8 cellular contexts compared by ENCODE assay signal in genomic region chr13:23608704-23609413, GRCh38. TPM values are rescaled to one million over a fixed set of nuclear protein-coding genes. Genes with fewer than 3 reads are reported as not detected.
A peak's percentile ranks its signal among the peaks of the same experiment; 100 is the strongest.
DNase-seq lines count a peak whose midpoint lies in the region; ATAC-seq and TF ChIP-seq lines count a peak whose summit lies in the region.

No MANE protein-coding gene starts in this region.

- WGBS in mammary epithelial cell (ENCODE audit: low coverage, missing lambda C conversion rate), result 76% methylated on average over 13 of the region's 13 CpGs

- peak; percentile 6 for ATAC-seq in GM21528 (IDR thresholded peaks at IDR 0.05; ENCODE audit: low FRiP score, unreplicated experiment)
- ATAC-seq in HG03342 (IDR thresholded peaks at IDR 0.05; ENCODE audit: unreplicated experiment), result no peak
- ATAC-seq in activated CD4-positive, CD25-positive, alpha-beta regulatory T cell treated with anti-CD3 and anti-CD28 coated beads, Interleukin-2, amount 50 U/mL, for 24 hours, result no peak

- BruUV-seq in mammary epithelial cell (replicated peaks; lab: Mats Ljungman, UMichigan), result no TSS peak

- in situ Hi-C loops in mammary epithelial cell (cut with MboI; ENCODE audit: low sequenced_read_pairs in 2 of 2), result no loop called here

- CTCF ChIA-PET in mammary epithelial cell (lab: Charles Lee; ENCODE audit: low non-redundant PET), result no interaction called here

- no peaks in the 10 kb centered on the region for H3K36me3 ChIP-seq in mammary epithelial cell (ENCODE audit: insufficient read depth, low read length)

- H3K27ac ChIP-seq in 22Rv1 (peak overlapping the region; percentile 17; the same call in 1 of the 2 replicates), mammary epithelial cell (ENCODE audit: insufficient read depth, low read depth, low read length) (no peak overlapping the region)

- no peaks in the 10 kb centered on the region for H4K20me1 ChIP-seq in mammary epithelial cell (ENCODE audit: insufficient read depth, low read length)

- TF ChIP-seq CTCF in 22Rv1 (IDR thresholded peaks at IDR 0.05), result no peak
- no peak for TF ChIP-seq CTCF in mammary epithelial cell (conservative IDR thresholded peaks at IDR 0.05 in 1 of 2, IDR thresholded peaks at IDR 0.05 in 1 of 2; ENCODE audit: extremely low read depth in 1 of 2, insufficient read depth in 1 of 2, low read depth in 1 of 2, low read length in 2 of 2)

- H3K4me3 ChIP-seq in mammary epithelial cell (replicated peaks in 1 of 3; ENCODE audit: insufficient read depth in 1 of 3, low read depth in 2 of 3, low read length in 3 of 3), result no peak overlapping the region

- no peaks in the 10 kb centered on the region for H3K4me1 ChIP-seq in mammary epithelial cell (ENCODE audit: insufficient read depth, low read length)

- no peak overlapping the region for H3K4me2 ChIP-seq in mammary epithelial cell (ENCODE audit: insufficient read depth, low read depth, low read length)

- H3K9me3 ChIP-seq in mammary epithelial cell (replicated peaks; ENCODE audit: insufficient read depth, low read length), result no peaks in the 10 kb centered on the region

- dilution Hi-C loops in mammary epithelial cell (cut with HindIII; ENCODE audit: low sequenced_read_pairs), result no loop called here

- peak; percentile 11 for DNase-seq in cerebellar cortex (ENCODE audit: low spot score)
- peak; percentile 30 for DNase-seq in medulla oblongata (ENCODE audit: extremely low spot score)
- no peak for DNase-seq in NCI-H2081 (lab: John Stamatoyannopoulos, UW)
- no peak for DNase-seq in mammary epithelial cell

- no peaks in the 10 kb centered on the region for H3K27me3 ChIP-seq in mammary epithelial cell (ENCODE audit: insufficient read depth, low read length)

- no peak overlapping the region for H2AFZ ChIP-seq in mammary epithelial cell (ENCODE audit: low read depth, low read length)

- H3K9ac ChIP-seq in mammary epithelial cell (ENCODE audit: insufficient read depth, low read length), result no peak overlapping the region

- intact Hi-C loops in mammary epithelial cell (cut with micrococcal nuclease), result no loop called here

- H3K79me2 ChIP-seq in mammary epithelial cell (ENCODE audit: insufficient read depth, low read length), result no peaks in the 10 kb centered on the region

RNA-seq across cellular contexts. Expression of gene TNFRSF19, which starts 38.6 kb away (rescaled TPM):
- 1 to 10 TPM in 1 of 2 donors, under 1 TPM in 1; 0.12 to 1.5 TPM for total RNA-seq in mammary epithelial cell
- polyA plus RNA-seq in mammary epithelial cell, result 0.19 TPM
- 0.36 TPM for polyA minus RNA-seq in mammary epithelial cell

Comparison
In these comparisons a context has a peak if more than half of its experiments do, and no peak if none do; other contexts are left out.
1. DNase-seq: peak in cerebellar cortex (single experiment) and medulla oblongata (single experiment); none in NCI-H2081 (0 of 2) and mammary epithelial cell (single experiment).